In the genomic region with DNA sequence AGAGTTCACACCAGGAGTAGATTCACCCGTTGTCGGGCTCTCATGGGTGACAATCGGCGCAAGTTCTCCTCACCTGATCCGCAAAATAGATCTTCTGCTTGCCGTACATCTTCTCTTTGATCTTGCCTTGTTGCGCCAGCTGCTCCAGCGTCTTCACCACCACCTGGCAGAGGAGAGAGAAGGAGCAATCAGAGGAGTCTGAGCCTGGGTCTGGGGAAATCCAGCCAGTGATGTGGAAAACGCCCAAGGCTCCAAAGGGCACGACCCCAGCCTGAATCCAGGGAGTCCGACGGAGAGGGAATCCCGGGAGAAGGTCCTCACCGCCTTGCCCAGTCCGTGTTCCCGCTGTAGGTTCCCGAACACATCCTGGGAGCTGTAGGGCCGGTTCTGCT, we compare ENCODE assay signal across 8 cellular contexts. TPM values are rescaled to one million over a fixed set of nuclear protein-coding genes. Genes with fewer than 3 reads are reported as not detected.
DNase-seq lines count a peak whose midpoint lies in the region; ATAC-seq and TF ChIP-seq lines count a peak whose summit lies in the region.

No MANE protein-coding gene starts in this region.

- peaks cover 46% of the 10 kb centered on the region for H3K4me1 Mint-ChIP-seq in Calu3 (ENCODE audit: low read depth, unreplicated experiment)
- H3K4me1 Mint-ChIP-seq in natural killer cell treated with Interleukin-12 subunit alpha and Interleukin-12 subunit beta and Interleukin-15 and Interleukin-18, amount 100 ng/mL, for 72 hours (ENCODE audit: low read depth in 2 of 2), result peaks cover 40% of the 10 kb centered on the region in 2 donors

- H3K27ac ChIP-seq in cingulate gyrus (ENCODE audit: low read depth, low read length), result peak overlapping the region; percentile 10

- no peaks in the 10 kb centered on the region for H3K9me2 ChIP-seq in Loucy (replicated peaks; ENCODE audit: low read depth, low read length)

- ATAC-seq in natural killer cell treated with Interleukin-12 subunit alpha and Interleukin-12 subunit beta and Interleukin-15 and Interleukin-18, amount 100 ng/mL, for 72 hours, result peak in 1 of 2 donors; percentile 3
- no peak for ATAC-seq in HG03520 (IDR thresholded peaks at IDR 0.05; ENCODE audit: unreplicated experiment)

- H3K27ac Mint-ChIP-seq in Calu3 (ENCODE audit: unreplicated experiment), result peak overlapping the region; percentile 75
- H3K27ac Mint-ChIP-seq in natural killer cell treated with Interleukin-12 subunit alpha and Interleukin-12 subunit beta and Interleukin-15 and Interleukin-18, amount 100 ng/mL, for 72 hours, result peak overlapping the region; percentile 92 to 97

- peak overlapping the region; percentile 82 for H3K4me3 Mint-ChIP-seq in Calu3 (ENCODE audit: low read depth, unreplicated experiment)
- peak overlapping the region; percentile 100 for H3K4me3 Mint-ChIP-seq in natural killer cell treated with Interleukin-12 subunit alpha and Interleukin-12 subunit beta and Interleukin-15 and Interleukin-18, amount 100 ng/mL, for 72 hours

- H2AFZ ChIP-seq in Loucy (ENCODE audit: low read length), result peak overlapping the region; percentile 95

- H3K4me1 ChIP-seq in Loucy (ENCODE audit: insufficient read depth, low read length, poor library complexity, severe bottlenecking), result peaks cover 11% of the 10 kb centered on the region

- H3K27me3 ChIP-seq in Loucy (ENCODE audit: insufficient read depth, low read length, poor library complexity, severe bottlenecking), result no peaks in the 10 kb centered on the region

- intact Hi-C loops in Calu3 (cut with micrococcal nuclease; ENCODE audit: unreplicated experiment), result loop anchor here (5.0 kb wide), 1 partner anchor 100 kb away; a partner anchor contains a TSS

- peaks cover 23% of the 10 kb centered on the region for H3K79me2 ChIP-seq in Loucy (ENCODE audit: insufficient read depth, low read length)

- peak overlapping the region; percentile 94 for H3K9ac ChIP-seq in Loucy (ENCODE audit: low read depth, low read length, poor library complexity, severe bottlenecking)

- H3K36me3 Mint-ChIP-seq in Calu3 (ENCODE audit: insufficient read depth, unreplicated experiment), result peaks cover 84% of the 10 kb centered on the region
- peaks cover 27% of the 10 kb centered on the region for H3K36me3 Mint-ChIP-seq in natural killer cell treated with Interleukin-12 subunit alpha and Interleukin-12 subunit beta and Interleukin-15 and Interleukin-18, amount 100 ng/mL, for 72 hours

- DNase-seq in Calu3 (no peak), NCI-H1105 (lab: John Stamatoyannopoulos, UW) (no peak)
- DNase-seq in natural killer cell treated with Interleukin-12 subunit alpha and Interleukin-12 subunit beta and Interleukin-15 and Interleukin-18, amount 100 ng/mL, for 72 hours (ENCODE audit: low spot score), result no peak
- DNase-seq in effector CD4-positive, alpha-beta T cell, result no peak
- no peak for DNase-seq in stimulated activated naive CD4-positive, alpha-beta T cell treated with Interleukin-2 at 50 U/mL for 16 hours (lab: John Stamatoyannopoulos, UW)

- H3K27me3 Mint-ChIP-seq in Calu3 (ENCODE audit: unreplicated experiment), result no peaks in the 10 kb centered on the region
- no peaks in the 10 kb centered on the region for H3K27me3 Mint-ChIP-seq in natural killer cell treated with Interleukin-12 subunit alpha and Interleukin-12 subunit beta and Interleukin-15 and Interleukin-18, amount 100 ng/mL, for 72 hours

- TF ChIP-seq CTCF in Calu3 (IDR thresholded peaks at IDR 0.05; ENCODE audit: unreplicated experiment) (no peak), Loucy (conservative IDR thresholded peaks at IDR 0.05; ENCODE audit: low read length) (no peak)

- peaks cover 43% of the 10 kb centered on the region; the same call in 1 of the 2 replicates for H3K36me3 ChIP-seq in Loucy (ENCODE audit: insufficient read depth, low read length)

- CTCF ChIA-PET in Calu3 (lab: Charles Lee), result interaction anchor here (0.6 to 2.7 kb wide), 14 partner anchors 10 to 1623 kb away, joined by 3 to 66 read pairs (median 7); a partner anchor contains a TSS

- no peaks in the 10 kb centered on the region for H3K9me3 Mint-ChIP-seq in Calu3 (ENCODE audit: low read depth, unreplicated experiment)
- no peaks in the 10 kb centered on the region for H3K9me3 Mint-ChIP-seq in natural killer cell treated with Interleukin-12 subunit alpha and Interleukin-12 subunit beta and Interleukin-15 and Interleukin-18, amount 100 ng/mL, for 72 hours

- H3F3A ChIP-seq in Loucy (ENCODE audit: low read depth), result no peaks in the 10 kb centered on the region; the same call in 1 of the 2 replicates

- no peaks in the 10 kb centered on the region for H4K20me1 ChIP-seq in Loucy (ENCODE audit: insufficient read depth, low read length, poor library complexity, severe bottlenecking)

- peak overlapping the region; percentile 99 for H3K4me3 ChIP-seq in Loucy (ENCODE audit: low read length, poor library complexity, severe bottlenecking)

- no TSS peak for BruUV-seq in Calu3 (replicated peaks; lab: Mats Ljungman, UMichigan)

- no peaks in the 10 kb centered on the region for H3K9me3 ChIP-seq in Loucy (ENCODE audit: insufficient read depth, low read depth, low read length)

- peak overlapping the region; percentile 95 for H3K4me2 ChIP-seq in Loucy (ENCODE audit: low read depth, low read length, poor library complexity, severe bottlenecking)

RNA-seq across cellular contexts. Expression of a gene that starts 0.4 kb away (rescaled TPM):
- 31.8 and 32.4 TPM in 2 replicates for total RNA-seq in Calu3 (2022)
- 10 to 100 TPM; 20.7 to 41.3 TPM for total RNA-seq in natural killer cell treated with Interleukin-12 subunit alpha and Interleukin-12 subunit beta and Interleukin-15 and Interleukin-18, amount 100 ng/mL, for 72 hours

RNA-seq across cellular contexts. Expression of a gene that starts 10.2 kb away (rescaled TPM):
- 65.0 and 69.8 TPM in 2 replicates for total RNA-seq in Calu3 (2022)
- total RNA-seq in natural killer cell treated with Interleukin-12 subunit alpha and Interleukin-12 subunit beta and Interleukin-15 and Interleukin-18, amount 100 ng/mL, for 72 hours, result 10 to 100 TPM; 66.8 to 68.4 TPM

RNA-seq across cellular contexts. Expression of a gene that starts 15.2 kb away (rescaled TPM):
- 159 and 163 TPM in 2 replicates for total RNA-seq in Calu3 (2022)
- 100 to 1,000 TPM in 1 of 2 donors, 10 to 100 TPM in 1; 83.4 to 126 TPM for total RNA-seq in natural killer cell treated with Interleukin-12 subunit alpha and Interleukin-12 subunit beta and Interleukin-15 and Interleukin-18, amount 100 ng/mL, for 72 hours

RNA-seq across cellular contexts. Expression of a gene that starts 24.4 kb away (rescaled TPM):
- 0.88 and 1.0 TPM in 2 replicates for total RNA-seq in Calu3 (2022)
- 1 to 10 TPM in 1 of 2 donors, under 1 TPM in 1; 0.71 to 1.6 TPM for total RNA-seq in natural killer cell treated with Interleukin-12 subunit alpha and Interleukin-12 subunit beta and Interleukin-15 and Interleukin-18, amount 100 ng/mL, for 72 hours

RNA-seq across cellular contexts. Expression of a gene that starts 32.0 kb away (rescaled TPM):
- total RNA-seq in Calu3 (2022), result 71.2 and 80.6 TPM in 2 replicates
- 10 to 100 TPM; 52.9 to 67.3 TPM for total RNA-seq in natural killer cell treated with Interleukin-12 subunit alpha and Interleukin-12 subunit beta and Interleukin-15 and Interleukin-18, amount 100 ng/mL, for 72 hours
